19 cellular contexts compared by ENCODE assay signal in the genomic region with DNA sequence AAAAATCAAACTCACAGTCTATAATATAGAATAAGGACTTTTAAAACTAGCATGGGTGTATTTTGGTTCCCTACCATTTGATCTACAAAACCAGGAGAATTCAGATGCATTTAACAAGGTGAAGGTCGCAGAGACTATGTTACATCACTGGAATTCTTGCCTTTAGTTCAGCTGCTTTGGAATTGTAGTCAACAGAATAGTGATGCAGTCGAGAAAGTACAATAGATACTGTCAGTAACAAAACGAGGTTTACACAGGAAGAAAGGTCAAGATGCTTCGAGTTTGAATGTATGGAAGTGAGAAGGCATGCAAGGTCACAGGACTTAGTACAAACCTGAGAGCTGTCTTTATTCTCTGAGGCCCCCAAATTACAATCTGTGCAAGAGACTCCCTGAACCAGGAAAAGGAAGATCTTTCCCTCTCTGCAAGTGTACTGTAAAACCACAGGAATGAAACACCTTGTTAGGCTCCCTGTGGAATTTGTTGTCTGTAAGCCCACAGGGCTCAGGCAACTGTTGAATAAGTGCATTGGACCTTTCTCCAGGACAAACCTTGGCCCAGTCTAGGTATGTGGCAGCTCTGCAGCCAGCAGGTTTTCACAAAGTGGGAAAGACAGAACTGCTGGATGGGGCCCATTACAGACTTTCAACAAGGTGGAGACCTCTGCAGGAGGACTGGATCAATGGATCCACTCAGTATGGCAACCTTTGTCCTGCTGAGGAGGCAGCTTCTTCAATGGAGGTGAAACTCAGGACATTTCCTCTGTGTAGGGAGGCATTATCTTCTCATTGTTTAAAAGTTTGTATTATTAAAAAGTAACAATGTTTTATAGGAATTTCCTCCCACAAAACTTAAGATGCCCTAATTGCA.
"Had no signal": no experiment of that assay in that cellular context is flagged by ENCODE, and none has a peak within 500 bp of the region (broad histone marks: within the 10 kb centered on the region; RNA-seq: fewer than 3 reads in every experiment).

No MANE protein-coding gene starts in this region.

- H3K4me1 ChIP-seq: adrenal gland, body of pancreas, gastroesophageal sphincter, tibial nerve had no signal

- DNase-seq: activated B cell treated with CpG ODN at 0.5 μM for 24 hours; activated CD4-positive, alpha-beta T cell treated with anti-CD3 and anti-CD28 coated beads, Interleukin-2, amount 10 ng/mL, durations not matched to agents 24 days and 14 days; activated naive CD4-positive, alpha-beta T cell treated with anti-CD3 and anti-CD28 coated beads, Interleukin-2, amount 10 ng/mL, durations not matched to agents 7 days and 5 days; activated T-cell treated with anti-CD3 and anti-CD28 coated beads for 4 hours; adrenal gland; body of pancreas; central memory CD4-positive, alpha-beta T cell; cortex of kidney; effector CD8-positive, alpha-beta T cell; mucosa of descending colon; naive thymus-derived CD8-positive, alpha-beta T cell; stimulated activated CD4-positive, alpha-beta T cell treated with anti-CD3 and anti-CD28 coated beads, Interleukin-2, amount 100 ng/mL, for 24 hours; stimulated activated naive B cell treated with anti-CD40 and anti-IgM and Interleukin-4, amounts not matched to agents 10 μg/mL and 1 μg/mL and 100 μg/mL, for 72 hours; T-helper 1 cell had no signal

- H3K4me3 ChIP-seq: adrenal gland, body of pancreas, gastroesophageal sphincter, mucosa of descending colon, tibial nerve had no signal

- H3K27ac Mint-ChIP-seq: activated B cell treated with CpG ODN at 0.5 μM for 24 hours; activated CD4-positive, alpha-beta T cell treated with anti-CD3 and anti-CD28 coated beads, Interleukin-2, amount 10 ng/mL, durations not matched to agents 24 days and 14 days; activated naive CD4-positive, alpha-beta T cell treated with anti-CD3 and anti-CD28 coated beads, Interleukin-2, amount 10 ng/mL, durations not matched to agents 7 days and 5 days; naive thymus-derived CD8-positive, alpha-beta T cell; progenitor cell of endocrine pancreas; stimulated activated naive B cell treated with anti-CD40 and anti-IgM and Interleukin-4, amounts not matched to agents 10 μg/mL and 1 μg/mL and 100 μg/mL, for 72 hours had no signal

- H3K27me3 ChIP-seq: adrenal gland, body of pancreas, gastroesophageal sphincter, tibial nerve had no signal

- H3K27ac ChIP-seq: adrenal gland, body of pancreas, gastroesophageal sphincter, tibial nerve had no signal

- H3K9me3 Mint-ChIP-seq: activated B cell treated with CpG ODN at 0.5 μM for 24 hours; activated CD4-positive, alpha-beta T cell treated with anti-CD3 and anti-CD28 coated beads, Interleukin-2, amount 10 ng/mL, durations not matched to agents 24 days and 14 days; activated naive CD4-positive, alpha-beta T cell treated with anti-CD3 and anti-CD28 coated beads, Interleukin-2, amount 10 ng/mL, durations not matched to agents 7 days and 5 days; activated T-helper 17 cell treated with anti-CD3 and anti-CD28 coated beads, Interleukin-2, amount 50 U/mL, for 72 hours; naive thymus-derived CD8-positive, alpha-beta T cell had no signal

- H3K36me3 ChIP-seq: adrenal gland, tibial nerve had no signal

- ATAC-seq: activated T-helper 17 cell treated with anti-CD3 and anti-CD28 coated beads, Interleukin-2, amount 50 U/mL, for 72 hours; body of pancreas; gastroesophageal sphincter; mucosa of descending colon; naive thymus-derived CD8-positive, alpha-beta T cell; sciatic nerve; stimulated activated naive B cell treated with anti-CD40 and anti-IgM and Interleukin-4, amounts not matched to agents 10 μg/mL and 1 μg/mL and 100 μg/mL, for 72 hours had no signal

- H3K27me3 Mint-ChIP-seq: activated B cell treated with CpG ODN at 0.5 μM for 24 hours; activated CD4-positive, alpha-beta T cell treated with anti-CD3 and anti-CD28 coated beads, Interleukin-2, amount 10 ng/mL, durations not matched to agents 24 days and 14 days; activated naive CD4-positive, alpha-beta T cell treated with anti-CD3 and anti-CD28 coated beads, Interleukin-2, amount 10 ng/mL, durations not matched to agents 7 days and 5 days; activated T-helper 17 cell treated with anti-CD3 and anti-CD28 coated beads, Interleukin-2, amount 50 U/mL, for 72 hours; naive thymus-derived CD8-positive, alpha-beta T cell; progenitor cell of endocrine pancreas; stimulated activated naive B cell treated with anti-CD40 and anti-IgM and Interleukin-4, amounts not matched to agents 10 μg/mL and 1 μg/mL and 100 μg/mL, for 72 hours had no signal

- H3K9me3 ChIP-seq: adrenal gland, body of pancreas, gastroesophageal sphincter, mucosa of descending colon, tibial nerve had no signal

- H3K4me1 Mint-ChIP-seq: activated B cell treated with CpG ODN at 0.5 μM for 24 hours had no signal

- H3K4me3 Mint-ChIP-seq: activated B cell treated with CpG ODN at 0.5 μM for 24 hours; activated CD4-positive, alpha-beta T cell treated with anti-CD3 and anti-CD28 coated beads, Interleukin-2, amount 10 ng/mL, durations not matched to agents 24 days and 14 days; activated naive CD4-positive, alpha-beta T cell treated with anti-CD3 and anti-CD28 coated beads, Interleukin-2, amount 10 ng/mL, durations not matched to agents 7 days and 5 days; activated T-helper 17 cell treated with anti-CD3 and anti-CD28 coated beads, Interleukin-2, amount 50 U/mL, for 72 hours; naive thymus-derived CD8-positive, alpha-beta T cell; stimulated activated naive B cell treated with anti-CD40 and anti-IgM and Interleukin-4, amounts not matched to agents 10 μg/mL and 1 μg/mL and 100 μg/mL, for 72 hours had no signal
